In genomic region chr4:182019148-182019652, GRCh38 we compare ENCODE assay signal across 12 cellular contexts.
DNase-seq lines count a peak whose midpoint lies in the region; ATAC-seq and FAIRE-seq lines count a peak whose summit lies in the region.
"Had no signal": no experiment of that assay in that cellular context is flagged by ENCODE, and none has a peak within 500 bp of the region (broad histone marks: within the 10 kb centered on the region; RNA-seq: fewer than 3 reads in every experiment).

No MANE protein-coding gene starts in this region.

- H3K4me1 ChIP-seq in CD4-positive, alpha-beta memory T cell (ENCODE audit: insufficient read depth, low read length): no peaks in the 10 kb centered on the region

- H3K9me3 Mint-ChIP-seq in CD4-positive, alpha-beta memory T cell: peaks cover 0 to 5% (median 0%) of the 10 kb centered on the region in 8 donors
- H3K9me3 Mint-ChIP-seq: activated T-helper 2 cell treated with anti-CD3 and anti-CD28 coated beads, Interferon-gamma antibody, Interleukin-2, Interleukin-4, amounts not matched to agents 10 μg/mL and 5 μg/mL and 100 μg/mL, durations not matched to agents 14 hours and 24 hours and 36 hours had no signal

- POLR2A ChIA-PET in CD4-positive, alpha-beta memory T cell (lab: Charles Lee; ENCODE audit: partially characterized antibody): no interaction called here

- no peak overlapping the region for H3K4me3 Mint-ChIP-seq in CD4-positive, alpha-beta memory T cell
- H3K4me3 Mint-ChIP-seq: IgD-negative memory B cell had no signal

- H3K36me3 ChIP-seq in CD4-positive, alpha-beta memory T cell (ENCODE audit: insufficient read depth, low read length): no peaks in the 10 kb centered on the region

- no peaks in the 10 kb centered on the region for H3K9me3 ChIP-seq in CD4-positive, alpha-beta memory T cell (ENCODE audit: control insufficient read depth in 1 of 2, low read length in 2 of 2)

- no peak overlapping the region for H3K4me3 ChIP-seq in CD4-positive, alpha-beta memory T cell (ENCODE audit: low read length in 2 of 2)

- H3K36me3 Mint-ChIP-seq in CD4-positive, alpha-beta memory T cell: no peaks in the 10 kb centered on the region
- H3K36me3 Mint-ChIP-seq: IgD-negative memory B cell had no signal

- H3K27me3 Mint-ChIP-seq in CD4-positive, alpha-beta memory T cell: no peaks in the 10 kb centered on the region
- H3K27me3 Mint-ChIP-seq: IgD-negative memory B cell had no signal

- no peak overlapping the region for H3K27ac Mint-ChIP-seq in CD4-positive, alpha-beta memory T cell
- H3K27ac Mint-ChIP-seq: activated T-helper 2 cell treated with anti-CD3 and anti-CD28 coated beads, Interferon-gamma antibody, Interleukin-2, Interleukin-4, amounts not matched to agents 10 μg/mL and 5 μg/mL and 100 μg/mL, durations not matched to agents 14 hours and 24 hours and 36 hours; IgD-negative memory B cell had no signal

- DNase-seq in GM18507 (ENCODE audit: extremely low spot score, insufficient read length, low read depth): no peak
- no peak for DNase-seq in H4 (ENCODE audit: low spot score)
- DNase-seq in SKM-1 (lab: John Stamatoyannopoulos, UW; ENCODE audit: unreplicated experiment): no peak
- no peak for DNase-seq in SIG-M5 (lab: John Stamatoyannopoulos, UW)
- no peak for DNase-seq in CD4-positive, alpha-beta memory T cell
- DNase-seq: central memory CD4-positive, alpha-beta T cell; RPMI8226 had no signal

- H3K27ac ChIP-seq in CD4-positive, alpha-beta memory T cell (ENCODE audit: low read depth, low read length): no peak overlapping the region

- H3K27me3 ChIP-seq in CD4-positive, alpha-beta memory T cell (ENCODE audit: insufficient read depth, low read length): no peaks in the 10 kb centered on the region

- intact Hi-C loops in CD4-positive, alpha-beta memory T cell (cut with micrococcal nuclease): no loop called here

- H3K4me1 Mint-ChIP-seq in CD4-positive, alpha-beta memory T cell: no peaks in the 10 kb centered on the region
- H3K4me1 Mint-ChIP-seq: IgD-negative memory B cell had no signal

- ATAC-seq in GM19455 (IDR thresholded peaks at IDR 0.05; ENCODE audit: unreplicated experiment) (peak; percentile 75), HG02884 (IDR thresholded peaks at IDR 0.05; ENCODE audit: unreplicated experiment) (peak; percentile 76), HG03565 (IDR thresholded peaks at IDR 0.05; ENCODE audit: unreplicated experiment) (peak; percentile 85)

- FAIRE-seq in GM18507 (lab: Jason Lieb, UNC): peak; percentile 79

- CTCF ChIA-PET in CD4-positive, alpha-beta memory T cell (lab: Charles Lee; ENCODE audit: partially characterized antibody): no interaction called here
